ENCODE assay signal across 1 cellular context in the genomic region with DNA sequence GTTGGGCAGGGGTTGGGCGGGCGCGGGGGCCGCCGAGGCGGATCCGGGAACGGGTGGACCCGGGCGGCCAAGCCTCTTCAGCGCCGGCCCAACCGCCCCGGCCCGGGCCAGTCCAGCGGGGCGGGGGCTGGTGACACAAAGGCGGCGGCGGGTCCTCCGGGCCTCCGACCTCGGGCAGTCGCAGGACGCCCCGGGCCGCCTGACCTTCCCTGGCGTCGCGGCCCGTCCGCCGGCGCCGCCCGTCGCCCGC.
A peak's percentile ranks its signal among the peaks of the same experiment; 100 is the strongest.
TF ChIP-seq lines count a peak whose summit lies in the region.

No MANE protein-coding gene starts in this region.

TF ChIP-seq in K562, 482 proteins besides CTCF, POLR2A, EP300 and RAD21 (continued from another document):
- TF ChIP-seq POLR2G (IDR thresholded peaks at IDR 0.05; ENCODE audit: low read depth, low read length) (peak; percentile 88), NBN (IDR thresholded peaks at IDR 0.05; ENCODE audit: low read depth) (no peak), ZKSCAN3 (CRISPR knock-in tag; IDR thresholded peaks at IDR 0.05) (no peak), ZNF175 (CRISPR knock-in tag; IDR thresholded peaks at IDR 0.05; ENCODE audit: low read depth) (no peak), L3MBTL2 (IDR thresholded peaks at IDR 0.05) (peak; percentile 29; the same call in 1 of the 2 replicates), SMAD1 (IDR thresholded peaks at IDR 0.05; ENCODE audit: low read depth, low read length, partially characterized antibody) (peak; percentile 13), TCFL5 (CRISPR knock-in tag; conservative IDR thresholded peaks at IDR 0.05) (no peak), MAFK (IDR thresholded peaks at IDR 0.05; ENCODE audit: low read length) (no peak), COPS2 (conservative IDR thresholded peaks at IDR 0.05) (no peak), FOSL1 (tag; conservative IDR thresholded peaks at IDR 0.05) (0 out of 2 replicates have a peak, but pooled peaks have one; percentile 7), HCFC1 (IDR thresholded peaks at IDR 0.05; ENCODE audit: low read depth, low read length) (peak; percentile 53; the same call in 1 of the 2 replicates), YY1 (IDR thresholded peaks at IDR 0.05; ENCODE audit: borderline replicate concordance in 1 of 3, control insufficient read depth in 1 of 3, extremely low read depth in 1 of 3, insufficient read depth in 3 of 3, insufficient read length in 1 of 3, insufficient replicate concordance in 2 of 3, low read depth in 1 of 3, low read length in 2 of 3) (peak in 1 of 3 experiments; percentile 79), ZNF41 (CRISPR knock-in tag; conservative IDR thresholded peaks at IDR 0.05) (no peak), NONO (IDR thresholded peaks at IDR 0.05; ENCODE audit: low read depth in 2 of 2, low read length in 1 of 2) (peak; percentile 45 to 91; a peak in 2 of 4 replicates), GATAD2B (IDR thresholded peaks at IDR 0.05; ENCODE audit: borderline replicate concordance) (no peak), PCBP1 (IDR thresholded peaks at IDR 0.05; ENCODE audit: low read depth, low read length, poor library complexity, severe bottlenecking) (peak; percentile 20), CXXC5 (CRISPR knock-in tag; IDR thresholded peaks at IDR 0.05) (peak; percentile 15), MBD1 (CRISPR knock-in tag; IDR thresholded peaks at IDR 0.05) (no peak), ZNF79 (CRISPR knock-in tag; IDR thresholded peaks at IDR 0.05; ENCODE audit: low read depth) (no peak), HNRNPL (IDR thresholded peaks at IDR 0.05; ENCODE audit: low read depth, low read length) (0 out of 2 replicates have a peak, but pooled peaks have one; percentile 42), KDM5B (IDR thresholded peaks at IDR 0.05; ENCODE audit: insufficient replicate concordance, low read depth, low read length) (peak; percentile 78), ZBTB1 (CRISPR knock-in tag; IDR thresholded peaks at IDR 0.05; ENCODE audit: borderline replicate concordance, low read depth) (no peak), FOXA1 (IDR thresholded peaks at IDR 0.05; ENCODE audit: borderline replicate concordance) (no peak)
- TF ChIP-seq, protein P1, sequence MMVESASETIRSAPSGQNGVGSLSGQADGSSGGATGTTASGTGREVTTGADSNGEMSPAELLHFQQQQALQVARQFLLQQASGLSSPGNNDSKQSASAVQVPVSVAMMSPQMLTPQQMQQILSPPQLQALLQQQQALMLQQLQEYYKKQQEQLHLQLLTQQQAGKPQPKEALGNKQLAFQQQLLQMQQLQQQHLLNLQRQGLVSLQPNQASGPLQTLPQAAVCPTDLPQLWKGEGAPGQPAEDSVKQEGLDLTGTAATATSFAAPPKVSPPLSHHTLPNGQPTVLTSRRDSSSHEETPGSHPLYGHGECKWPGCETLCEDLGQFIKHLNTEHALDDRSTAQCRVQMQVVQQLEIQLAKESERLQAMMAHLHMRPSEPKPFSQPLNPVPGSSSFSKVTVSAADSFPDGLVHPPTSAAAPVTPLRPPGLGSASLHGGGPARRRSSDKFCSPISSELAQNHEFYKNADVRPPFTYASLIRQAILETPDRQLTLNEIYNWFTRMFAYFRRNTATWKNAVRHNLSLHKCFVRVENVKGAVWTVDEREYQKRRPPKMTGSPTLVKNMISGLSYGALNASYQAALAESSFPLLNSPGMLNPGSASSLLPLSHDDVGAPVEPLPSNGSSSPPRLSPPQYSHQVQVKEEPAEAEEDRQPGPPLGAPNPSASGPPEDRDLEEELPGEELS (CRISPR knock-in tag; IDR thresholded peaks at IDR 0.05; ENCODE audit: borderline replicate concordance) = no peak
- TF ChIP-seq, protein P2, sequence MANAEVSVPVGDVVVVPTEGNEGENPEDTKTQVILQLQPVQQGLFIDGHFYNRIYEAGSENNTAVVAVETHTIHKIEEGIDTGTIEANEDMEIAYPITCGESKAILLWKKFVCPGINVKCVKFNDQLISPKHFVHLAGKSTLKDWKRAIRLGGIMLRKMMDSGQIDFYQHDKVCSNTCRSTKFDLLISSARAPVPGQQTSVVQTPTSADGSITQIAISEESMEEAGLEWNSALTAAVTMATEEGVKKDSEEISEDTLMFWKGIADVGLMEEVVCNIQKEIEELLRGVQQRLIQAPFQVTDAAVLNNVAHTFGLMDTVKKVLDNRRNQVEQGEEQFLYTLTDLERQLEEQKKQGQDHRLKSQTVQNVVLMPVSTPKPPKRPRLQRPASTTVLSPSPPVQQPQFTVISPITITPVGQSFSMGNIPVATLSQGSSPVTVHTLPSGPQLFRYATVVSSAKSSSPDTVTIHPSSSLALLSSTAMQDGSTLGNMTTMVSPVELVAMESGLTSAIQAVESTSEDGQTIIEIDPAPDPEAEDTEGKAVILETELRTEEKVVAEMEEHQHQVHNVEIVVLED (CRISPR knock-in tag; IDR thresholded peaks at IDR 0.05) = 0 out of 2 replicates have a peak, but pooled peaks have one; percentile 22
- TF ChIP-seq, protein P3, sequence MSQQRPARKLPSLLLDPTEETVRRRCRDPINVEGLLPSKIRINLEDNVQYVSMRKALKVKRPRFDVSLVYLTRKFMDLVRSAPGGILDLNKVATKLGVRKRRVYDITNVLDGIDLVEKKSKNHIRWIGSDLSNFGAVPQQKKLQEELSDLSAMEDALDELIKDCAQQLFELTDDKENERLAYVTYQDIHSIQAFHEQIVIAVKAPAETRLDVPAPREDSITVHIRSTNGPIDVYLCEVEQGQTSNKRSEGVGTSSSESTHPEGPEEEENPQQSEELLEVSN (IDR thresholded peaks at IDR 0.05; ENCODE audit: borderline replicate concordance in 1 of 2, extremely low read depth in 1 of 2, insufficient read depth in 1 of 2, insufficient read length in 1 of 2, low read depth in 1 of 2, low read length in 1 of 2, poor library complexity in 1 of 2, severe bottlenecking in 1 of 2) = peak; percentile 84 to 94
